Comparison of ENCODE assay signal across 8 cellular contexts in the genomic region with DNA sequence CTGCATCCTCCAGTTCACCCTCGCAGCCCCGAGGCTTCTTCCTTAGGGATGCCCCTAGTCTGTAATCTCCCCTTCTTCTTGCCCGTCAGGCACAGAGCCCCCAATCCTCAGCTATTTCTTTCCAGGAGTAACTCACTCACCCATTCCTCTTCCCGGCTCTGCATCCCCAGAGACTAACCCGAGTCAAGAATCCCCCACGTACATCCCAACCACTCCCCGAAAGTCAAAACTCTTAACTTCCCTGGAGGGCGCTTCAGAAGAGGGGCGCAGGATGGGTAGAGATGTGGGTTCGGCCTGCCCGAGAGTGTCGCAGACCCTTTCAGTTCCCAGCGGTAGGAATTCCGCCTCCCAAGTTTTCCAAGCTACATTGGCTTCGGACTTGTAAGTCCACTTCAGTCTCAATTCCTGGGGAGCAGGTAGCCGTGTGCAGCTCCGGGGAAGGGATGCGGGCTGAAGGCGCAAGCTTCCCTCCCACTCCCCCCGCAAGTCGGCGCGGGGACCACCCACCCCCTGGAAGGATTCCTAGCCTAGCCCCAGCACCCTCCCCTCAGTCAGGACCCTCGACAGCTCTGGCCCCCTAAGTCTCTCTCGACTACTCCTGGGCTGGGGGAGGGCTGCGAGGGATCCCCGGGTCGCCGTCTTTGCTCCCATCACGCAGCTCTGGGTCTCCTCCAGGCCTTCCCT. TPM values are rescaled to one million over a fixed set of nuclear protein-coding genes. Genes with fewer than 3 reads are reported as not detected.
DNase-seq lines count a peak whose midpoint lies in the region; ATAC-seq and TF ChIP-seq lines count a peak whose summit lies in the region.

No MANE protein-coding gene starts in this region.

- TF ChIP-seq CTCF in WERI-Rb-1 (IDR thresholded peaks at IDR 0.05; ENCODE audit: low read depth, low read length) = no peak

- H3K4me3 ChIP-seq in WERI-Rb-1 (ENCODE audit: low read depth, low read length) (peak overlapping the region; percentile 60), skin epidermis (peak overlapping the region; percentile 4 to 58 (median 39))

- H3K9me3 ChIP-seq in WERI-Rb-1 (ENCODE audit: severe bottlenecking) = no peaks in the 10 kb centered on the region

- H3K36me3 ChIP-seq in WERI-Rb-1 = no peaks in the 10 kb centered on the region

- intact Hi-C loops in left ventricle myocardium superior (cut with micrococcal nuclease) = loop anchor here (5.0 to 10.0 kb wide), 2 partner anchors 828 to 1635 kb away; no protein-coding TSS in a partner anchor

- peak; percentile 18 to 57 for DNase-seq in NCI-H524 (lab: John Stamatoyannopoulos, UW)
- no peak for DNase-seq in NCI-H524 treated with DMSO at 0.1 percent for 48 hours (lab: John Stamatoyannopoulos, UW)
- DNase-seq in WERI-Rb-1 = peak; percentile 13
- DNase-seq in left ventricle myocardium superior = no peak
- DNase-seq in SHP77 treated with DMSO at 0.1 percent for 48 hours (lab: John Stamatoyannopoulos, UW) = no peak
- no peak for DNase-seq in UCSD-AML1 (lab: John Stamatoyannopoulos, UW; ENCODE audit: unreplicated experiment)

- H3K27ac ChIP-seq in WERI-Rb-1 = no peak overlapping the region
- H3K27ac ChIP-seq in skin epidermis = no peak overlapping the region

- peaks cover 30% of the 10 kb centered on the region for H3K27me3 ChIP-seq in WERI-Rb-1 (ENCODE audit: insufficient read depth, low read depth, severe bottlenecking)

- ATAC-seq in left ventricle myocardium superior (peak; percentile 14), HG02852 (IDR thresholded peaks at IDR 0.05; ENCODE audit: unreplicated experiment) (no peak)

RNA-seq across cellular contexts. Expression of a gene that starts 0.9 kb away (rescaled TPM):
- 2.4 TPM for total RNA-seq in left ventricle myocardium superior

Comparison
In these comparisons a context has a peak if more than half of its experiments do, and no peak if none do; other contexts are left out.
1. DNase-seq: peak in NCI-H524 (2 of 2) and WERI-Rb-1 (single experiment); none in NCI-H524 treated with DMSO at 0.1 percent for 48 hours (single experiment), left ventricle myocardium superior (single experiment), SHP77 treated with DMSO at 0.1 percent for 48 hours (single experiment) and UCSD-AML1 (single experiment).